In genomic region chr4:1200425-1201035, GRCh38 we compare ENCODE assay signal across 8 cellular contexts. TPM values are rescaled to one million over a fixed set of nuclear protein-coding genes. Genes with fewer than 3 reads are reported as not detected.
DNase-seq lines count a peak whose midpoint lies in the region; ATAC-seq and TF ChIP-seq lines count a peak whose summit lies in the region.

No MANE protein-coding gene starts in this region.

- DNase-seq in activated CD4-positive, alpha-beta T cell treated with anti-CD3 and anti-CD28 coated beads for 48 hours, result peak; percentile 28
- no peak for DNase-seq in activated CD4-positive, alpha-beta T cell treated with anti-CD3 and anti-CD28 coated beads, Interleukin-2, amount 50 U/mL, for 1 hour
- DNase-seq in MG63 (peak; percentile 91), cardiac fibroblast (ENCODE audit: low read depth in 2 of 2) (peak; percentile 83 to 88), PC-3 (no peak), HT-29 (ENCODE audit: low spot score) (no peak), NCI-H2171 treated with DMSO at 0.1 percent for 48 hours (lab: John Stamatoyannopoulos, UW) (no peak)

- H3K27ac ChIP-seq in muscle layer of duodenum (ENCODE audit: low read length) (peak overlapping the region; percentile 67), PC-3 (ENCODE audit: low read length) (no peak overlapping the region)

- intact Hi-C loops in PC-3 (cut with micrococcal nuclease), result no loop called here

- no peaks in the 10 kb centered on the region for H3F3A ChIP-seq in PC-3 (ENCODE audit: low read length, unreplicated experiment)

- H3K9me3 ChIP-seq in MG63 (no peaks in the 10 kb centered on the region), muscle layer of duodenum (ENCODE audit: control insufficient read depth in 1 of 2, low read length in 2 of 2) (no peaks in the 10 kb centered on the region), PC-3 (ENCODE audit: low read length) (no peaks in the 10 kb centered on the region)

- H3K4me1 ChIP-seq in muscle layer of duodenum (ENCODE audit: control insufficient read depth in 1 of 2, insufficient read depth in 2 of 2, low read length in 2 of 2) (peaks cover 0 to 25% of the 10 kb centered on the region in 2 donors), PC-3 (ENCODE audit: insufficient read depth, low read length) (no peaks in the 10 kb centered on the region)

- no TSS peak for BruUV-seq in PC-3 (replicated peaks; lab: Mats Ljungman, UMichigan)

- H3K4me2 ChIP-seq in PC-3 (ENCODE audit: low read length), result no peak overlapping the region

- TF ChIP-seq CTCF in cardiac fibroblast (IDR thresholded peaks at IDR 0.05; ENCODE audit: low read depth, low read length) (no peak), PC-3 (conservative IDR thresholded peaks at IDR 0.05; ENCODE audit: low read depth, low read length) (no peak)

- H4K20me1 ChIP-seq in PC-3 (ENCODE audit: low read length), result no peaks in the 10 kb centered on the region

- ATAC-seq in PC-3, result no peak

- H3K79me2 ChIP-seq in PC-3 (ENCODE audit: low read length), result no peaks in the 10 kb centered on the region

- H3K4me3 ChIP-seq in MG63, result no peak overlapping the region
- peak overlapping the region; percentile 21 to 59 for H3K4me3 ChIP-seq in cardiac fibroblast (replicated peaks in 1 of 2; ENCODE audit: low read depth in 2 of 2, low read length in 2 of 2)
- peak overlapping the region; percentile 39 to 56 for H3K4me3 ChIP-seq in muscle layer of duodenum (ENCODE audit: low read depth in 1 of 2, low read length in 2 of 2)
- H3K4me3 ChIP-seq in PC-3 (ENCODE audit: low read length), result no peak overlapping the region

- H2AFZ ChIP-seq in PC-3 (ENCODE audit: low read length), result no peak overlapping the region

- no peaks in the 10 kb centered on the region for H3K9me2 ChIP-seq in PC-3 (replicated peaks; ENCODE audit: low read length)

- H3K27me3 ChIP-seq in MG63 (no peaks in the 10 kb centered on the region), muscle layer of duodenum (ENCODE audit: low read depth, low read length) (no peaks in the 10 kb centered on the region), PC-3 (ENCODE audit: low read length) (no peaks in the 10 kb centered on the region)

- H3K9ac ChIP-seq in PC-3 (ENCODE audit: low read length), result no peak overlapping the region

- CTCF ChIA-PET in PC-3 (lab: Charles Lee), result no interaction called here

- POLR2A ChIA-PET in PC-3 (lab: Charles Lee; ENCODE audit: unreplicated experiment), result no interaction called here

- H3K36me3 ChIP-seq in MG63, result no peaks in the 10 kb centered on the region
- H3K36me3 ChIP-seq in muscle layer of duodenum (ENCODE audit: control insufficient read depth in 1 of 2, insufficient read depth in 2 of 2, low read length in 2 of 2), result no peaks in the 10 kb centered on the region
- H3K36me3 ChIP-seq in PC-3 (ENCODE audit: low read depth, low read length), result no peaks in the 10 kb centered on the region

RNA-seq across cellular contexts. Expression of gene SPON2, which starts 28.1 kb away (rescaled TPM):
- 26.0 and 43.1 TPM in 2 replicates for total RNA-seq in MG63 (2014; rRNA removed; shearing (Covaris generic); ENCODE audit: low replicate concordance)
- 0.80 and 1.0 TPM in 2 replicates for total RNA-seq in PC-3 (2014; rRNA removed)
- total RNA-seq in HT-29 (2014; rRNA removed; shearing (Covaris generic)), result 1.2 and 2.9 TPM in 2 replicates

RNA-seq across cellular contexts. Expression of gene CTBP1, which starts 48.4 kb away (rescaled TPM):
- 114 and 178 TPM in 2 replicates for total RNA-seq in MG63 (2014; rRNA removed; shearing (Covaris generic); ENCODE audit: low replicate concordance)
- 223 and 266 TPM in 2 replicates for total RNA-seq in PC-3 (2014; rRNA removed)
- 631 and 665 TPM in 2 replicates for total RNA-seq in HT-29 (2014; rRNA removed; shearing (Covaris generic))

Comparison
In these comparisons a context has a peak if more than half of its experiments do, and no peak if none do; other contexts are left out.
1. DNase-seq: peak in activated CD4-positive, alpha-beta T cell treated with anti-CD3 and anti-CD28 coated beads for 48 hours (single experiment), MG63 (single experiment) and cardiac fibroblast (2 of 2); none in activated CD4-positive, alpha-beta T cell treated with anti-CD3 and anti-CD28 coated beads, Interleukin-2, amount 50 U/mL, for 1 hour (single experiment), PC-3 (single experiment), HT-29 (single experiment) and NCI-H2171 treated with DMSO at 0.1 percent for 48 hours (single experiment).
2. H3K4me3 ChIP-seq: peak in cardiac fibroblast (2 of 2) and muscle layer of duodenum (2 of 2); none in MG63 (single experiment) and PC-3 (single experiment).